Comparison of ENCODE assay signal across 1 cellular context in the genomic region with DNA sequence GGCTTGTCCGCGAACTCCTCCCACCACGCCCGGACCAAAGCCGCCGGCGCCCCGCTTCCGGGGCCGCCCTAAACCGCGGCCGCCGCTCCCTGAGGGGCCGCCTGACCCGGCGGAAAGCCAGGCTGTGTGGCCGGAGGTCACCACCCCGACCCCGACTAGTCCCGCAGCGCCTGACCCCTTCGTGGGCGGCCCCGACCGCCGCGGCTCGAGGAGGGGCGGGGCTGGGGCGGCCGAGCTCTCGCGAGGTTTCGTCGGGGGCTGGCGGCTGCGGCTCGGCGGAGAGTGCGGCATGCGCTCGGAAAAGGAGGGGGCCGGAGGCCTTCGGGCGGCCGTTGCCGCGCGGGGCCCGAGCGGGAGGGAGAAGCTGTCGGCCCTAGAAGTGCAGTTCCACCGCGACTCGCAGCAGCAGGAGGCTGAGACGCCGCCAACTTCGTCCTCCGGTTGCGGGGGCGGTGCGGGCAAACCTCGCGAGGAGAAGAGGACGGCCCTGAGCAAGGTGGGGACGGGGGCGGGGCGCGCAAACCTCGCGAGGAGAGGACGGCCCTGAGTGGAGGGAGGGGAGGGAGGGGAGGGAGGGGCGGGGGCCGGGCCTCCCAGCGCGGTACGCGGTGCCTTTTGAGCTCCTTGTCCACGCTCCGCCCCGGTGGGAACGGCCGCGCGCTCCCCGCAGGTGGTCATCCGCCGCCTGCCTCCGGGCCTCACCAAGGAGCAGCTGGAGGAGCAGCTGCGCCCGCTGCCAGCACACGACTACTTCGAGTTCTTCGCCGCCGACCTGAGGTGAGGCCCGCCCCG.
A peak's percentile ranks its signal among the peaks of the same experiment; 100 is the strongest.
TF ChIP-seq lines count a peak whose summit lies in the region.

A gene with protein sequence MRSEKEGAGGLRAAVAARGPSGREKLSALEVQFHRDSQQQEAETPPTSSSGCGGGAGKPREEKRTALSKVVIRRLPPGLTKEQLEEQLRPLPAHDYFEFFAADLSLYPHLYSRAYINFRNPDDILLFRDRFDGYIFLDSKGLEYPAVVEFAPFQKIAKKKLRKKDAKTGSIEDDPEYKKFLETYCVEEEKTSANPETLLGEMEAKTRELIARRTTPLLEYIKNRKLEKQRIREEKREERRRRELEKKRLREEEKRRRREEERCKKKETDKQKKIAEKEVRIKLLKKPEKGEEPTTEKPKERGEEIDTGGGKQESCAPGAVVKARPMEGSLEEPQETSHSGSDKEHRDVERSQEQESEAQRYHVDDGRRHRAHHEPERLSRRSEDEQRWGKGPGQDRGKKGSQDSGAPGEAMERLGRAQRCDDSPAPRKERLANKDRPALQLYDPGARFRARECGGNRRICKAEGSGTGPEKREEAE (plus strand): TSS at position 251 of the 792 bp plus-strand sequence. CDS start 39 bp downstream, at position 290.

TF ChIP-seq in K562, 482 proteins besides CTCF, POLR2A, EP300 and RAD21 (continued from another document and continues in another):
- TF ChIP-seq, protein P1, sequence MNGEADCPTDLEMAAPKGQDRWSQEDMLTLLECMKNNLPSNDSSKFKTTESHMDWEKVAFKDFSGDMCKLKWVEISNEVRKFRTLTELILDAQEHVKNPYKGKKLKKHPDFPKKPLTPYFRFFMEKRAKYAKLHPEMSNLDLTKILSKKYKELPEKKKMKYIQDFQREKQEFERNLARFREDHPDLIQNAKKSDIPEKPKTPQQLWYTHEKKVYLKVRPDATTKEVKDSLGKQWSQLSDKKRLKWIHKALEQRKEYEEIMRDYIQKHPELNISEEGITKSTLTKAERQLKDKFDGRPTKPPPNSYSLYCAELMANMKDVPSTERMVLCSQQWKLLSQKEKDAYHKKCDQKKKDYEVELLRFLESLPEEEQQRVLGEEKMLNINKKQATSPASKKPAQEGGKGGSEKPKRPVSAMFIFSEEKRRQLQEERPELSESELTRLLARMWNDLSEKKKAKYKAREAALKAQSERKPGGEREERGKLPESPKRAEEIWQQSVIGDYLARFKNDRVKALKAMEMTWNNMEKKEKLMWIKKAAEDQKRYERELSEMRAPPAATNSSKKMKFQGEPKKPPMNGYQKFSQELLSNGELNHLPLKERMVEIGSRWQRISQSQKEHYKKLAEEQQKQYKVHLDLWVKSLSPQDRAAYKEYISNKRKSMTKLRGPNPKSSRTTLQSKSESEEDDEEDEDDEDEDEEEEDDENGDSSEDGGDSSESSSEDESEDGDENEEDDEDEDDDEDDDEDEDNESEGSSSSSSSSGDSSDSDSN (IDR thresholded peaks at IDR 0.05; ENCODE audit: borderline replicate concordance in 1 of 2, low read depth in 2 of 2, low read length in 2 of 2), result peak; percentile 83 to 93; a peak in 3 of 4 replicates
- TF ChIP-seq ZNF586 (CRISPR knock-in tag; conservative IDR thresholded peaks at IDR 0.05) (no peak), CCAR2 (IDR thresholded peaks at IDR 0.05; ENCODE audit: low read depth, low read length) (no peak), YY1 (IDR thresholded peaks at IDR 0.05; ENCODE audit: borderline replicate concordance in 1 of 3, control insufficient read depth in 1 of 3, extremely low read depth in 1 of 3, insufficient read depth in 3 of 3, insufficient read length in 1 of 3, insufficient replicate concordance in 2 of 3, low read depth in 1 of 3, low read length in 2 of 3) (peak in 1 of 3 experiments; percentile 73), STAT5B (CRISPR knock-in tag; IDR thresholded peaks at IDR 0.05) (no peak), SRF (CRISPR knock-in tag; IDR thresholded peaks at IDR 0.05) (peak; percentile 33 to 75; a peak in 3 of 4 replicates), PYGO2 (tag; IDR thresholded peaks at IDR 0.05) (no peak), RBM34 (IDR thresholded peaks at IDR 0.05; ENCODE audit: borderline replicate concordance, insufficient read depth, low read length) (0 out of 2 replicates have a peak, but pooled peaks have one; percentile 40), TAF1 (IDR thresholded peaks at IDR 0.05; ENCODE audit: control insufficient read depth, extremely low read depth, insufficient read depth, low read length, severe bottlenecking) (peak; percentile 30), ILK (tag; IDR thresholded peaks at IDR 0.05; ENCODE audit: borderline replicate concordance, low read depth) (no peak), PHF20 (IDR thresholded peaks at IDR 0.05; ENCODE audit: partially characterized antibody) (no peak), OTX1 (CRISPR knock-in tag; IDR thresholded peaks at IDR 0.05) (no peak), ZNF778 (CRISPR knock-in tag; IDR thresholded peaks at IDR 0.05) (no peak), ARNT (IDR thresholded peaks at IDR 0.05) (no peak), NELFE (IDR thresholded peaks at IDR 0.05; ENCODE audit: insufficient read depth, insufficient read length) (no peak), NCOA4 (IDR thresholded peaks at IDR 0.05; ENCODE audit: partially characterized antibody) (no peak), CHD4 (IDR thresholded peaks at IDR 0.05; ENCODE audit: insufficient read depth, insufficient replicate concordance, low read depth, low read length, poor library complexity, severe bottlenecking) (no peak), KDM1A (IDR thresholded peaks at IDR 0.05) (no peak; a peak in 1 of 4 replicates), PCBP2 (IDR thresholded peaks at IDR 0.05; ENCODE audit: low read depth, low read length, poor library complexity, severe bottlenecking) (peak; percentile 28), SRSF3 (IDR thresholded peaks at IDR 0.05; ENCODE audit: insufficient read depth, low read length) (no peak), PHB (CRISPR knock-in tag; IDR thresholded peaks at IDR 0.05) (no peak), JUN (IDR thresholded peaks at IDR 0.05; ENCODE audit: borderline replicate concordance, low read depth, low read length) (no peak), JUN (CRISPR knock-in tag; IDR thresholded peaks at IDR 0.05; ENCODE audit: borderline replicate concordance) (no peak), ESRRB (CRISPR knock-in tag; IDR thresholded peaks at IDR 0.05; ENCODE audit: borderline replicate concordance) (no peak), THRAP3 (IDR thresholded peaks at IDR 0.05; ENCODE audit: borderline replicate concordance) (no peak), SIRT6 (IDR thresholded peaks at IDR 0.05; ENCODE audit: low read depth, low read length) (no peak), GTF2F1 (IDR thresholded peaks at IDR 0.05; ENCODE audit: low read depth, low read length) (no peak), CBFB (CRISPR knock-in tag; IDR thresholded peaks at IDR 0.05) (0 out of 2 replicates have a peak, but pooled peaks have one; percentile 61), ZNF785 (CRISPR knock-in tag; IDR thresholded peaks at IDR 0.05) (no peak), SIX5 (IDR thresholded peaks at IDR 0.05; ENCODE audit: borderline replicate concordance in 1 of 2, insufficient read depth in 1 of 2, low read depth in 1 of 2, low read length in 2 of 2) (no peak), RB1 (IDR thresholded peaks at IDR 0.05; ENCODE audit: low read depth) (peak; percentile 64; the same call in 1 of the 2 replicates), BRD4 (IDR thresholded peaks at IDR 0.05) (no peak)
- TF ChIP-seq, protein P2, sequence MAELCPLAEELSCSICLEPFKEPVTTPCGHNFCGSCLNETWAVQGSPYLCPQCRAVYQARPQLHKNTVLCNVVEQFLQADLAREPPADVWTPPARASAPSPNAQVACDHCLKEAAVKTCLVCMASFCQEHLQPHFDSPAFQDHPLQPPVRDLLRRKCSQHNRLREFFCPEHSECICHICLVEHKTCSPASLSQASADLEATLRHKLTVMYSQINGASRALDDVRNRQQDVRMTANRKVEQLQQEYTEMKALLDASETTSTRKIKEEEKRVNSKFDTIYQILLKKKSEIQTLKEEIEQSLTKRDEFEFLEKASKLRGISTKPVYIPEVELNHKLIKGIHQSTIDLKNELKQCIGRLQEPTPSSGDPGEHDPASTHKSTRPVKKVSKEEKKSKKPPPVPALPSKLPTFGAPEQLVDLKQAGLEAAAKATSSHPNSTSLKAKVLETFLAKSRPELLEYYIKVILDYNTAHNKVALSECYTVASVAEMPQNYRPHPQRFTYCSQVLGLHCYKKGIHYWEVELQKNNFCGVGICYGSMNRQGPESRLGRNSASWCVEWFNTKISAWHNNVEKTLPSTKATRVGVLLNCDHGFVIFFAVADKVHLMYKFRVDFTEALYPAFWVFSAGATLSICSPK (IDR thresholded peaks at IDR 0.05; ENCODE audit: borderline replicate concordance), result no peak
- TF ChIP-seq, protein P3, sequence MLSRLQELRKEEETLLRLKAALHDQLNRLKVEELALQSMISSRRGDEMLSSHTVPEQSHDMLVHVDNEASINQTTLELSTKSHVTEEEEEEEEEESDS (CRISPR knock-in tag; IDR thresholded peaks at IDR 0.05), result no peak
- TF ChIP-seq, protein P4, sequence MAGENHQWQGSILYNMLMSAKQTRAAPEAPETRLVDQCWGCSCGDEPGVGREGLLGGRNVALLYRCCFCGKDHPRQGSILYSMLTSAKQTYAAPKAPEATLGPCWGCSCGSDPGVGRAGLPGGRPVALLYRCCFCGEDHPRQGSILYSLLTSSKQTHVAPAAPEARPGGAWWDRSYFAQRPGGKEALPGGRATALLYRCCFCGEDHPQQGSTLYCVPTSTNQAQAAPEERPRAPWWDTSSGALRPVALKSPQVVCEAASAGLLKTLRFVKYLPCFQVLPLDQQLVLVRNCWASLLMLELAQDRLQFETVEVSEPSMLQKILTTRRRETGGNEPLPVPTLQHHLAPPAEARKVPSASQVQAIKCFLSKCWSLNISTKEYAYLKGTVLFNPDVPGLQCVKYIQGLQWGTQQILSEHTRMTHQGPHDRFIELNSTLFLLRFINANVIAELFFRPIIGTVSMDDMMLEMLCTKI (IDR thresholded peaks at IDR 0.05; ENCODE audit: partially characterized antibody), result no peak
- TF ChIP-seq, protein P5, sequence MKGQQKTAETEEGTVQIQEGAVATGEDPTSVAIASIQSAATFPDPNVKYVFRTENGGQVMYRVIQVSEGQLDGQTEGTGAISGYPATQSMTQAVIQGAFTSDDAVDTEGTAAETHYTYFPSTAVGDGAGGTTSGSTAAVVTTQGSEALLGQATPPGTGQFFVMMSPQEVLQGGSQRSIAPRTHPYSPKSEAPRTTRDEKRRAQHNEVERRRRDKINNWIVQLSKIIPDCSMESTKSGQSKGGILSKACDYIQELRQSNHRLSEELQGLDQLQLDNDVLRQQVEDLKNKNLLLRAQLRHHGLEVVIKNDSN (CRISPR knock-in tag; IDR thresholded peaks at IDR 0.05), result no peak; the same call in 1 of the 2 replicates
- TF ChIP-seq, protein P6, sequence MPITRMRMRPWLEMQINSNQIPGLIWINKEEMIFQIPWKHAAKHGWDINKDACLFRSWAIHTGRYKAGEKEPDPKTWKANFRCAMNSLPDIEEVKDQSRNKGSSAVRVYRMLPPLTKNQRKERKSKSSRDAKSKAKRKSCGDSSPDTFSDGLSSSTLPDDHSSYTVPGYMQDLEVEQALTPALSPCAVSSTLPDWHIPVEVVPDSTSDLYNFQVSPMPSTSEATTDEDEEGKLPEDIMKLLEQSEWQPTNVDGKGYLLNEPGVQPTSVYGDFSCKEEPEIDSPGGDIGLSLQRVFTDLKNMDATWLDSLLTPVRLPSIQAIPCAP (CRISPR knock-in tag; IDR thresholded peaks at IDR 0.05; ENCODE audit: borderline replicate concordance), result no peak
- TF ChIP-seq, protein P7, sequence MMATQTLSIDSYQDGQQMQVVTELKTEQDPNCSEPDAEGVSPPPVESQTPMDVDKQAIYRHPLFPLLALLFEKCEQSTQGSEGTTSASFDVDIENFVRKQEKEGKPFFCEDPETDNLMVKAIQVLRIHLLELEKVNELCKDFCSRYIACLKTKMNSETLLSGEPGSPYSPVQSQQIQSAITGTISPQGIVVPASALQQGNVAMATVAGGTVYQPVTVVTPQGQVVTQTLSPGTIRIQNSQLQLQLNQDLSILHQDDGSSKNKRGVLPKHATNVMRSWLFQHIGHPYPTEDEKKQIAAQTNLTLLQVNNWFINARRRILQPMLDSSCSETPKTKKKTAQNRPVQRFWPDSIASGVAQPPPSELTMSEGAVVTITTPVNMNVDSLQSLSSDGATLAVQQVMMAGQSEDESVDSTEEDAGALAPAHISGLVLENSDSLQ (IDR thresholded peaks at IDR 0.05), result no peak
- TF ChIP-seq, protein P8, sequence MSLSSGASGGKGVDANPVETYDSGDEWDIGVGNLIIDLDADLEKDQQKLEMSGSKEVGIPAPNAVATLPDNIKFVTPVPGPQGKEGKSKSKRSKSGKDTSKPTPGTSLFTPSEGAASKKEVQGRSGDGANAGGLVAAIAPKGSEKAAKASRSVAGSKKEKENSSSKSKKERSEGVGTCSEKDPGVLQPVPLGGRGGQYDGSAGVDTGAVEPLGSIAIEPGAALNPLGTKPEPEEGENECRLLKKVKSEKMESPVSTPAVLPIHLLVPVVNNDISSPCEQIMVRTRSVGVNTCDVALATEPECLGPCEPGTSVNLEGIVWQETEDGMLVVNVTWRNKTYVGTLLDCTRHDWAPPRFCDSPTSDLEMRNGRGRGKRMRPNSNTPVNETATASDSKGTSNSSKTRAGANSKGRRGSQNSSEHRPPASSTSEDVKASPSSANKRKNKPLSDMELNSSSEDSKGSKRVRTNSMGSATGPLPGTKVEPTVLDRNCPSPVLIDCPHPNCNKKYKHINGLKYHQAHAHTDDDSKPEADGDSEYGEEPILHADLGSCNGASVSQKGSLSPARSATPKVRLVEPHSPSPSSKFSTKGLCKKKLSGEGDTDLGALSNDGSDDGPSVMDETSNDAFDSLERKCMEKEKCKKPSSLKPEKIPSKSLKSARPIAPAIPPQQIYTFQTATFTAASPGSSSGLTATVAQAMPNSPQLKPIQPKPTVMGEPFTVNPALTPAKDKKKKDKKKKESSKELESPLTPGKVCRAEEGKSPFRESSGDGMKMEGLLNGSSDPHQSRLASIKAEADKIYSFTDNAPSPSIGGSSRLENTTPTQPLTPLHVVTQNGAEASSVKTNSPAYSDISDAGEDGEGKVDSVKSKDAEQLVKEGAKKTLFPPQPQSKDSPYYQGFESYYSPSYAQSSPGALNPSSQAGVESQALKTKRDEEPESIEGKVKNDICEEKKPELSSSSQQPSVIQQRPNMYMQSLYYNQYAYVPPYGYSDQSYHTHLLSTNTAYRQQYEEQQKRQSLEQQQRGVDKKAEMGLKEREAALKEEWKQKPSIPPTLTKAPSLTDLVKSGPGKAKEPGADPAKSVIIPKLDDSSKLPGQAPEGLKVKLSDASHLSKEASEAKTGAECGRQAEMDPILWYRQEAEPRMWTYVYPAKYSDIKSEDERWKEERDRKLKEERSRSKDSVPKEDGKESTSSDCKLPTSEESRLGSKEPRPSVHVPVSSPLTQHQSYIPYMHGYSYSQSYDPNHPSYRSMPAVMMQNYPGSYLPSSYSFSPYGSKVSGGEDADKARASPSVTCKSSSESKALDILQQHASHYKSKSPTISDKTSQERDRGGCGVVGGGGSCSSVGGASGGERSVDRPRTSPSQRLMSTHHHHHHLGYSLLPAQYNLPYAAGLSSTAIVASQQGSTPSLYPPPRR (CRISPR knock-in tag; IDR thresholded peaks at IDR 0.05; ENCODE audit: borderline replicate concordance), result no peak
- TF ChIP-seq, protein P9, sequence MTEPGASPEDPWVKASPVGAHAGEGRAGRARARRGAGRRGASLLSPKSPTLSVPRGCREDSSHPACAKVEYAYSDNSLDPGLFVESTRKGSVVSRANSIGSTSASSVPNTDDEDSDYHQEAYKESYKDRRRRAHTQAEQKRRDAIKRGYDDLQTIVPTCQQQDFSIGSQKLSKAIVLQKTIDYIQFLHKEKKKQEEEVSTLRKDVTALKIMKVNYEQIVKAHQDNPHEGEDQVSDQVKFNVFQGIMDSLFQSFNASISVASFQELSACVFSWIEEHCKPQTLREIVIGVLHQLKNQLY (CRISPR knock-in tag; conservative IDR thresholded peaks at IDR 0.05), result no peak
